ENCODE assay signal across 8 cellular contexts in the genomic region with DNA sequence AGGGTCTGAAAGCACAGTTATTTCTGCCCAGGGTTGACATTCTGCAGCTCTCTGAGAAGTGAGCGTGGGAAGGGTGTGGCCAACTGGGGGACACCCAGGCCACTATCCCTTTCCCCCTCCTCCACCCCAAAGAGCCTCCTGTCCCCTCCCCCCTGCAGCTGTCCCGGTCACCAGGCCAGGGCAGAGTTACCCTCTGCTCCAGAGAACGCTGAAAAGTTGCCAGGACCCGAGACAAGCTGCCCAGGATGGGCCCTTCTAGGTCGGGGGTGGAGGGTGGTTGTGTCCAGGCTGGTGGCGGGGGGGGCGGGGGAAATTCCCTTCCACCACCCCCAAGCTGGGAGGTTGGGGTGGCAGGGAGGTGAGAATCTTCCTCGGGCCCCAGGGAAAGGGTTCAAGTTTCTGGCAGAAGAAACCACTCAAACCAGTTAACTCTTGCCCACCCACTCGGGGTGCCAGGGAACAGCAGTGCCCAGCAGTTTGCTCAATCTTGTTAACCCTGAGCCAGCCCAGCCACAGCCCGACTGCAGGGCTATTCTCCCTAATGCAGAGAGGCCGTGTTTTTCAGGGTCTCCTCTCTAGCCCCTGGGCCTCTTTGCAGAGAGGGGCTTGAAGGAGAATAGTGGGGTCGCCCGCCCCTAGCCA. TPM values are rescaled to one million over a fixed set of nuclear protein-coding genes. Genes with fewer than 3 reads are reported as not detected.
DNase-seq lines count a peak whose midpoint lies in the region; ATAC-seq and TF ChIP-seq lines count a peak whose summit lies in the region.

No MANE protein-coding gene starts in this region.

- WGBS in trophoblast cell (ENCODE audit: extremely low coverage, insufficient coverage, insufficient read length): no CpG with 5 or more reads among the region's 13 CpGs

- peak; percentile 67 for DNase-seq in activated CD8-positive, alpha-beta memory T cell treated with anti-CD3 and anti-CD28 coated beads for 24 hours
- DNase-seq in activated CD8-positive, alpha-beta memory T cell treated with anti-CD3 and anti-CD28 coated beads, Interleukin-2, amount 50 U/mL, for 48 hours: no peak
- DNase-seq in activated CD8-positive, alpha-beta T cell treated with anti-CD3 and anti-CD28 coated beads for 36 hours: peak; percentile 58
- DNase-seq in foreskin fibroblast (peak in 1 of 2 donors; percentile 76), trophoblast cell (no peak), superior temporal gyrus (ENCODE audit: extremely low spot score) (no peak), globus pallidus (ENCODE audit: low spot score) (no peak)

- peak overlapping the region; percentile 77 for H3K4me3 Mint-ChIP-seq in activated CD8-positive, alpha-beta T cell treated with anti-CD3 and anti-CD28 coated beads for 36 hours

- no peak overlapping the region for H2AFZ ChIP-seq in trophoblast cell (ENCODE audit: insufficient read depth, low read length, poor library complexity)

- H3K9me3 ChIP-seq in trophoblast cell (ENCODE audit: insufficient read depth, low read depth, low read length): no peaks in the 10 kb centered on the region

- TF ChIP-seq CTCF in activated CD8-positive, alpha-beta T cell treated with anti-CD3 and anti-CD28 coated beads for 36 hours (IDR thresholded peaks at IDR 0.05): no peak
- no peak for TF ChIP-seq CTCF in foreskin fibroblast (IDR thresholded peaks at IDR 0.05; ENCODE audit: low read depth, low read length)

- H2BK5ac ChIP-seq in trophoblast cell (ENCODE audit: low read depth, low read length, poor library complexity): no peak overlapping the region

- H3K4me1 Mint-ChIP-seq in activated CD8-positive, alpha-beta T cell treated with anti-CD3 and anti-CD28 coated beads for 36 hours (ENCODE audit: low read depth): peaks cover 68% of the 10 kb centered on the region

- no peaks in the 10 kb centered on the region for H3K27me3 ChIP-seq in trophoblast cell (ENCODE audit: insufficient read depth, low read length)

- peak overlapping the region; percentile 90 to 100 for H3K4me3 ChIP-seq in foreskin fibroblast (ENCODE audit: low read depth in 1 of 2, low read length in 2 of 2)
- no peak overlapping the region for H3K4me3 ChIP-seq in trophoblast cell (ENCODE audit: low read depth, low read length)

- ATAC-seq in activated CD8-positive, alpha-beta T cell treated with anti-CD3 and anti-CD28 coated beads for 36 hours: no peak
- no peak for ATAC-seq in GM19452 (IDR thresholded peaks at IDR 0.05; ENCODE audit: unreplicated experiment)

- peak overlapping the region; percentile 23 for H3K4ac ChIP-seq in trophoblast cell (ENCODE audit: low read depth, low read length)

- peak overlapping the region; percentile 85 for H4K8ac ChIP-seq in trophoblast cell (ENCODE audit: low read depth, low read length)

- H2BK120ac ChIP-seq in trophoblast cell (ENCODE audit: insufficient read depth, low read length, poor library complexity): peak overlapping the region; percentile 71

- POLR2A ChIA-PET in activated CD8-positive, alpha-beta T cell treated with anti-CD3 and anti-CD28 coated beads for 36 hours (lab: Charles Lee): interaction anchor here (0.6 to 8.2 kb wide), 14 partner anchors 9 to 272 kb away, joined by 3 to 49 read pairs (median 5); a partner anchor contains a TSS

- H3K27ac ChIP-seq in trophoblast cell (ENCODE audit: low read depth, low read length): peak overlapping the region; percentile 40

- no peaks in the 10 kb centered on the region for H3K27me3 Mint-ChIP-seq in activated CD8-positive, alpha-beta T cell treated with anti-CD3 and anti-CD28 coated beads for 36 hours

- H3K36me3 ChIP-seq in trophoblast cell (ENCODE audit: control insufficient read depth in 1 of 2, insufficient read depth in 2 of 2, low read length in 2 of 2): no peaks in the 10 kb centered on the region

- H3K4me1 ChIP-seq in trophoblast cell (ENCODE audit: control insufficient read depth in 1 of 2, insufficient read depth in 2 of 2, low read length in 2 of 2): peaks cover 6 to 11% of the 10 kb centered on the region in 2 experiments

- H4K91ac ChIP-seq in trophoblast cell (ENCODE audit: low read depth, low read length): peak overlapping the region; percentile 81

- H2AK5ac ChIP-seq in trophoblast cell (ENCODE audit: low read length): peak overlapping the region; percentile 84

- intact Hi-C loops in activated CD8-positive, alpha-beta T cell treated with anti-CD3 and anti-CD28 coated beads for 36 hours (cut with micrococcal nuclease): loop anchor here (5.0 kb wide), 1 partner anchor 39 kb away; a partner anchor contains a TSS

- no peak overlapping the region for H3K9ac ChIP-seq in trophoblast cell (ENCODE audit: low read length)

- peak overlapping the region; percentile 71 for H3K4me2 ChIP-seq in trophoblast cell (ENCODE audit: low read length)

- H2BK12ac ChIP-seq in trophoblast cell (ENCODE audit: low read length): peak overlapping the region; percentile 42

- H3K14ac ChIP-seq in trophoblast cell (ENCODE audit: low read length): peak overlapping the region; percentile 57

- peaks cover 4% of the 10 kb centered on the region for H3K36me3 Mint-ChIP-seq in activated CD8-positive, alpha-beta T cell treated with anti-CD3 and anti-CD28 coated beads for 36 hours (ENCODE audit: low read depth)

- peak overlapping the region; percentile 63 for H4K12ac ChIP-seq in trophoblast cell (ENCODE audit: low read depth, low read length)

- H3K23ac ChIP-seq in trophoblast cell (ENCODE audit: low read length): no peak overlapping the region

- no peaks in the 10 kb centered on the region for H3K79me2 ChIP-seq in trophoblast cell (ENCODE audit: control insufficient read depth, insufficient read depth, low read length, poor library complexity)

- peaks cover 9% of the 10 kb centered on the region for H3K79me1 ChIP-seq in trophoblast cell (ENCODE audit: low read length)

- H3K18ac ChIP-seq in trophoblast cell (ENCODE audit: low read length): peak overlapping the region; percentile 63

- CTCF ChIA-PET in activated CD8-positive, alpha-beta T cell treated with anti-CD3 and anti-CD28 coated beads for 36 hours (lab: Charles Lee): interaction anchor here (0.9 to 68.1 kb wide), 6 partner anchors 15 to 142 kb away, joined by 3 to 1770 read pairs (median 5); a partner anchor contains a TSS

- H3K9me3 Mint-ChIP-seq in activated CD8-positive, alpha-beta T cell treated with anti-CD3 and anti-CD28 coated beads for 36 hours: no peaks in the 10 kb centered on the region

- peak overlapping the region; percentile 93 for H3K27ac Mint-ChIP-seq in activated CD8-positive, alpha-beta T cell treated with anti-CD3 and anti-CD28 coated beads for 36 hours

RNA-seq across cellular contexts. Expression of a gene that starts 0.6 kb away (rescaled TPM):
- total RNA-seq in activated CD8-positive, alpha-beta T cell treated with anti-CD3 and anti-CD28 coated beads for 36 hours: 100 to 1,000 TPM; 247 to 261 TPM
- 6.6 and 7.0 TPM in 2 replicates for polyA plus RNA-seq in trophoblast cell (2013)

RNA-seq across cellular contexts. Expression of a gene that starts 10.1 kb away (rescaled TPM):
- total RNA-seq in activated CD8-positive, alpha-beta T cell treated with anti-CD3 and anti-CD28 coated beads for 36 hours: 10 to 100 TPM; 36.8 to 38.8 TPM
- polyA plus RNA-seq in trophoblast cell (2013): 17.0 and 18.8 TPM in 2 replicates

RNA-seq across cellular contexts. Expression of a gene that starts 17.5 kb away (rescaled TPM):
- 10 to 100 TPM; 51.3 to 51.5 TPM for total RNA-seq in activated CD8-positive, alpha-beta T cell treated with anti-CD3 and anti-CD28 coated beads for 36 hours
- polyA plus RNA-seq in trophoblast cell (2013): 5.5 and 5.8 TPM in 2 replicates

RNA-seq across cellular contexts. Expression of a gene that starts 20.8 kb away (rescaled TPM):
- total RNA-seq in activated CD8-positive, alpha-beta T cell treated with anti-CD3 and anti-CD28 coated beads for 36 hours: 10 to 100 TPM; 17.8 to 20.7 TPM
- 47.7 and 49.4 TPM in 2 replicates for polyA plus RNA-seq in trophoblast cell (2013)

RNA-seq across cellular contexts. Expression of a gene that starts 36.6 kb away (rescaled TPM):
- total RNA-seq in activated CD8-positive, alpha-beta T cell treated with anti-CD3 and anti-CD28 coated beads for 36 hours: 100 to 1,000 TPM; 122 to 128 TPM
- 34.1 and 35.7 TPM in 2 replicates for polyA plus RNA-seq in trophoblast cell (2013)

Comparison
In these comparisons a context has a peak if more than half of its experiments do, and no peak if none do; other contexts are left out.
1. DNase-seq: peak in activated CD8-positive, alpha-beta memory T cell treated with anti-CD3 and anti-CD28 coated beads for 24 hours (single experiment) and activated CD8-positive, alpha-beta T cell treated with anti-CD3 and anti-CD28 coated beads for 36 hours (single experiment); none in activated CD8-positive, alpha-beta memory T cell treated with anti-CD3 and anti-CD28 coated beads, Interleukin-2, amount 50 U/mL, for 48 hours (single experiment), trophoblast cell (0 of 2), superior temporal gyrus (single experiment) and globus pallidus (single experiment).